ENCODE assay signal across 6 cellular contexts in genomic region chr9:126070071-126070470, GRCh38.
"Had no signal": no experiment of that assay in that cellular context is flagged by ENCODE, and none has a peak within 500 bp of the region (broad histone marks: within the 10 kb centered on the region; RNA-seq: fewer than 3 reads in every experiment).

No MANE protein-coding gene starts in this region.

- H3K36me3 ChIP-seq: HAP-1 had no signal

- H3K9me3 Mint-ChIP-seq: HFFc6, IgD-negative memory B cell had no signal

- ATAC-seq: HCT116, HepG2 had no signal

- DNase-seq: HFFc6 had no signal

- H3K4me3 Mint-ChIP-seq: GM23338, HFFc6, IgD-negative memory B cell had no signal

- H3K4me1 Mint-ChIP-seq: IgD-negative memory B cell had no signal

- H3K27ac Mint-ChIP-seq: GM23338, HFFc6, IgD-negative memory B cell had no signal

- H3K4me3 ChIP-seq: GM23338, HAP-1 had no signal
